In the genomic region with DNA sequence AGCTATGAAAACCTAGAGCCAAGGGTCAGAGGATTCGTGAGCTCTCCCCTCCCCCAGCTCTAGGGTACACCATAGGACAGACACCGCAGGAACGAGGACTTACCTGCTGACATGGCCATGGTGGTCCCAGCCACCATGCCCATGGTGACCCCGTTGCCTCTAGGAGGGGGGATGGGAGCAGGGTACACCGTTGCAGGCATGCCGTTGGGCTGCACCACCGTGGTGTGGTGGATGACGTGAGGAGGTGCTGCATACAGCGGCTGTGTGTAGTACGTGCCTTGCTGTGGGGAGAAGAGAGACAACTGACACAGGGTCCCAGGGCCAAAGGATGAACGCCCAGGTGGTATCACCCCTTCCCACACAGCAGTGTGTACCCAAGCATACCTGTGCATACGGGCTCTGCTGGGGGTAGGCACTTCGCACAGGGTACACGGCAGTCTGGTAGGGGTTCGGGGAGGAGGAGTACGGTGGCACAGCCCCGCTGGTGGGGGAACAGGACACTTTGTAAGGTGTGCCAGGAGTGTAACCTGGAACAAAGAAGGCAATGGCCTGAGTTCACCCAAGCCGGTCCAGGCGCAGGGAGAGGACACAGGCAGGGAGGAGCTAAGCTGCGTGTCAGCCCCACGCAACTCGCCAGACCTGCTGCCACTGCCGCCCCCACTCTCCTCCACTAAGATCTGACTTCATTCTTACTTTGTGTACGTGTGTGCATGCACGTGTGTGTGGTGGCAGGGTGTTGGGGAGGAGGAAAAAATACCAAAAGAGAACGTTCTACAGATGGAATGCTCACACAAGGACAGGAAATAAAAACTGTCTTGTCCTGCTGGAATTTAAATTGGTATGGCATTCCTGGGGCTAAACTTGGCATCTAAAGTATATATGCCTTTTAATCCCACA, we compare ENCODE assay signal across 11 cellular contexts. TPM values are rescaled to one million over a fixed set of nuclear protein-coding genes. Genes with fewer than 3 reads are reported as not detected.
DNase-seq lines count a peak whose midpoint lies in the region; ATAC-seq and TF ChIP-seq lines count a peak whose summit lies in the region.
"Had no signal": no experiment of that assay in that cellular context is flagged by ENCODE, and none has a peak within 500 bp of the region (broad histone marks: within the 10 kb centered on the region; RNA-seq: fewer than 3 reads in every experiment).

No MANE protein-coding gene starts in this region.

- CTCF ChIA-PET in A673 (lab: Charles Lee): no interaction called here
- CTCF ChIA-PET in naive thymus-derived CD4-positive, alpha-beta T cell (lab: Charles Lee): no interaction called here

- H3K27ac ChIP-seq in A673 (ENCODE audit: low read depth, low read length, poor library complexity, severe bottlenecking): peak overlapping the region; percentile 40
- peak overlapping the region in 51 of 59 donors; percentile 9 to 92 (median 75) for H3K27ac ChIP-seq in dorsolateral prefrontal cortex
- H3K27ac ChIP-seq in naive thymus-derived CD4-positive, alpha-beta T cell (ENCODE audit: low read depth, low read length): no peak overlapping the region
- H3K27ac ChIP-seq: BLaER1 had no signal

- H3K27me3 Mint-ChIP-seq in naive thymus-derived CD4-positive, alpha-beta T cell: no peaks in the 10 kb centered on the region
- H3K27me3 Mint-ChIP-seq: stimulated activated naive B cell treated with anti-CD40 and anti-IgM and Interleukin-4, amounts not matched to agents 10 μg/mL and 1 μg/mL and 100 μg/mL, for 72 hours had no signal

- H3K36me3 Mint-ChIP-seq in naive thymus-derived CD4-positive, alpha-beta T cell: peaks cover 9 to 55% (median 27%) of the 10 kb centered on the region in 5 donors

- no peaks in the 10 kb centered on the region for H3K27me3 ChIP-seq in A673 (replicated peaks; ENCODE audit: insufficient read depth, low read depth, low read length, poor library complexity)
- H3K27me3 ChIP-seq in H7 (ENCODE audit: control insufficient read depth, insufficient read depth, low read length): no peaks in the 10 kb centered on the region
- H3K27me3 ChIP-seq in dorsolateral prefrontal cortex: no peaks in the 10 kb centered on the region
- H3K27me3 ChIP-seq in naive thymus-derived CD4-positive, alpha-beta T cell (ENCODE audit: control insufficient read depth in 2 of 2, insufficient read depth in 2 of 2, low read length in 2 of 2): no peaks in the 10 kb centered on the region
- H3K27me3 ChIP-seq: BLaER1 had no signal

- in situ Hi-C loops in ACHN (cut with HindIII; ENCODE audit: low pct_ligation_motif_present, low pct_unique_long_range_greater_than_20kb, low sequenced_read_pairs): no loop called here

- H3K9me3 Mint-ChIP-seq in naive thymus-derived CD4-positive, alpha-beta T cell: no peaks in the 10 kb centered on the region
- H3K9me3 Mint-ChIP-seq: stimulated activated naive B cell treated with anti-CD40 and anti-IgM and Interleukin-4, amounts not matched to agents 10 μg/mL and 1 μg/mL and 100 μg/mL, for 72 hours had no signal

- no TSS peak for BruUV-seq in A673 (replicated peaks; lab: Mats Ljungman, UMichigan)

- H3K4me1 Mint-ChIP-seq in naive thymus-derived CD4-positive, alpha-beta T cell: peaks cover 4 to 31% (median 26%) of the 10 kb centered on the region in 7 donors

- no peak for TF ChIP-seq CTCF in A673 (conservative IDR thresholded peaks at IDR 0.05; ENCODE audit: low read depth, low read length)
- no peak for TF ChIP-seq CTCF in dorsolateral prefrontal cortex (IDR thresholded peaks at IDR 0.05 in 54 of 56, conservative IDR thresholded peaks at IDR 0.05 in 2 of 56; ENCODE audit: low read depth in 1 of 56, partially characterized antibody in 56 of 56)

- H3K4me3 Mint-ChIP-seq in naive thymus-derived CD4-positive, alpha-beta T cell: no peak overlapping the region
- H3K4me3 Mint-ChIP-seq: stimulated activated naive B cell treated with anti-CD40 and anti-IgM and Interleukin-4, amounts not matched to agents 10 μg/mL and 1 μg/mL and 100 μg/mL, for 72 hours had no signal

- POLR2A ChIA-PET in A673 (lab: Charles Lee; ENCODE audit: low non-redundant PET): no interaction called here
- POLR2A ChIA-PET in naive thymus-derived CD4-positive, alpha-beta T cell (lab: Charles Lee): no interaction called here

- peaks cover 17% of the 10 kb centered on the region for H3K4me1 ChIP-seq in A673 (ENCODE audit: insufficient read depth, low read length, poor library complexity, severe bottlenecking)
- H3K4me1 ChIP-seq in naive thymus-derived CD4-positive, alpha-beta T cell (ENCODE audit: control insufficient read depth in 2 of 2, insufficient read depth in 2 of 2, low read length in 2 of 2): no peaks in the 10 kb centered on the region
- H3K4me1 ChIP-seq: BLaER1 had no signal

- peak overlapping the region in 5 of 9 donors; percentile 31 to 79 (median 52) for H3K27ac Mint-ChIP-seq in naive thymus-derived CD4-positive, alpha-beta T cell
- H3K27ac Mint-ChIP-seq: stimulated activated naive B cell treated with anti-CD40 and anti-IgM and Interleukin-4, amounts not matched to agents 10 μg/mL and 1 μg/mL and 100 μg/mL, for 72 hours had no signal

- H3K4me3 ChIP-seq in A673 (ENCODE audit: low read depth, low read length, poor library complexity, severe bottlenecking): no peak overlapping the region
- H3K4me3 ChIP-seq in H7 (ENCODE audit: insufficient read depth, low read depth, low read length): no peak overlapping the region
- H3K4me3 ChIP-seq in dorsolateral prefrontal cortex: peak overlapping the region in 7 of 59 donors; percentile 3 to 42 (median 25)
- no peak overlapping the region for H3K4me3 ChIP-seq in naive thymus-derived CD4-positive, alpha-beta T cell (ENCODE audit: low read length)
- H3K4me3 ChIP-seq: BLaER1 had no signal

- H3K36me3 ChIP-seq in A673 (ENCODE audit: insufficient read depth, low read length, poor library complexity, severe bottlenecking) (peaks cover 71% of the 10 kb centered on the region), H7 (replicated peaks; ENCODE audit: control insufficient read depth, insufficient read depth, low read length) (peaks cover 29% of the 10 kb centered on the region)
- H3K36me3 ChIP-seq in naive thymus-derived CD4-positive, alpha-beta T cell (ENCODE audit: control insufficient read depth in 2 of 3, insufficient read depth in 3 of 3, low read length in 3 of 3): peaks cover 9 to 64% (median 10%) of the 10 kb centered on the region in 3 experiments

- DNase-seq in A673 (ENCODE audit: low spot score) (no peak), H7 (peak; percentile 18), dorsolateral prefrontal cortex (peak in 4 of 10 donors; percentile 64 to 76 (median 72)), NCI-H524 (lab: John Stamatoyannopoulos, UW) (no peak), ACHN (no peak), midbrain (lab: John Stamatoyannopoulos, UW) (no peak)
- DNase-seq in naive thymus-derived CD4-positive, alpha-beta T cell: no peak
- DNase-seq: activated T-cell treated with anti-CD3 and anti-CD28 coated beads, Interleukin-2, amount 50 U/mL, for 48 hours; stimulated activated naive B cell treated with anti-CD40 and anti-IgM and Interleukin-4, amounts not matched to agents 10 μg/mL and 1 μg/mL and 100 μg/mL, for 72 hours had no signal

- H3K9me3 ChIP-seq in A673 (ENCODE audit: low read depth, low read length, poor library complexity, severe bottlenecking): no peaks in the 10 kb centered on the region
- no peaks in the 10 kb centered on the region for H3K9me3 ChIP-seq in naive thymus-derived CD4-positive, alpha-beta T cell (ENCODE audit: control insufficient read depth in 2 of 3, low read length in 3 of 3)
- H3K9me3 ChIP-seq: BLaER1 had no signal

- peak; percentile 17 for ATAC-seq in naive thymus-derived CD4-positive, alpha-beta T cell
- ATAC-seq in GM18873 (IDR thresholded peaks at IDR 0.05; ENCODE audit: low FRiP score, unreplicated experiment): no peak
- ATAC-seq: stimulated activated naive B cell treated with anti-CD40 and anti-IgM and Interleukin-4, amounts not matched to agents 10 μg/mL and 1 μg/mL and 100 μg/mL, for 72 hours had no signal

- intact Hi-C loops in A673 (cut with micrococcal nuclease; ENCODE audit: unreplicated experiment) (no loop called here), dorsolateral prefrontal cortex (cut with DNase I) (loop anchor here in 1 of 2 donors (5.0 kb wide), 1 partner anchor 37 kb away; a partner anchor contains a TSS)
- intact Hi-C loops in naive thymus-derived CD4-positive, alpha-beta T cell (cut with micrococcal nuclease): no loop called here

RNA-seq across cellular contexts. Expression of a gene that starts 37.8 kb away (rescaled TPM):
- total RNA-seq in A673 (2021) (143 and 149 TPM in 2 replicates), dorsolateral prefrontal cortex (100 to 1,000 TPM; 119 to 220 (median 170) TPM)
- 57.6 and 73.6 TPM in 2 replicates for total RNA-seq in H7 (2014; rRNA removed; shearing (Covaris generic))
- total RNA-seq in naive thymus-derived CD4-positive, alpha-beta T cell: 10 to 100 TPM; 50.5 to 82.9 (median 66.7) TPM
- 10 to 100 TPM; 36.3 to 41.3 TPM for polyA plus RNA-seq in naive thymus-derived CD4-positive, alpha-beta T cell

RNA-seq across cellular contexts. Expression of a gene that starts 49.7 kb away (rescaled TPM):
- total RNA-seq in A673 (2021) (61.0 and 63.8 TPM in 2 replicates), dorsolateral prefrontal cortex (100 to 1,000 TPM in 101 of 120 experiments, 10 to 100 TPM in 19; 67.0 to 178 (median 121) TPM)
- total RNA-seq in H7 (2014; rRNA removed; shearing (Covaris generic)): 82.4 and 89.1 TPM in 2 replicates
- 10 to 100 TPM; 43.1 to 92.3 (median 55.8) TPM for total RNA-seq in naive thymus-derived CD4-positive, alpha-beta T cell
- polyA plus RNA-seq in naive thymus-derived CD4-positive, alpha-beta T cell: 10 to 100 TPM; 64.4 to 66.6 TPM
